ENCODE assay signal across 13 cellular contexts in genomic region chr15:60375255-60375809, GRCh38. TPM values are rescaled to one million over a fixed set of nuclear protein-coding genes. Genes with fewer than 3 reads are reported as not detected.
A peak's percentile ranks its signal among the peaks of the same experiment; 100 is the strongest.
DNase-seq lines count a peak whose midpoint lies in the region; ATAC-seq and TF ChIP-seq lines count a peak whose summit lies in the region.
"Had no signal": no experiment of that assay in that cellular context is flagged by ENCODE, and none has a peak within 500 bp of the region (broad histone marks: within the 10 kb centered on the region; RNA-seq: fewer than 3 reads in every experiment).

No MANE protein-coding gene starts in this region.

- ATAC-seq in WTC11 = no peak
- ATAC-seq in lower lobe of right lung = no peak
- no peak for ATAC-seq in thoracic aorta (ENCODE audit: insufficient number of reproducible peaks, low FRiP score, low read depth)
- ATAC-seq in HG02588 (IDR thresholded peaks at IDR 0.05; ENCODE audit: unreplicated experiment) = no peak
- ATAC-seq in GM18520 (IDR thresholded peaks at IDR 0.05; ENCODE audit: unreplicated experiment) = no peak

- no peak for TF ChIP-seq CTCF in WTC11 (IDR thresholded peaks at IDR 0.05)
- TF ChIP-seq CTCF in lower lobe of right lung (IDR thresholded peaks at IDR 0.05) = no peak
- TF ChIP-seq CTCF in thoracic aorta (IDR thresholded peaks at IDR 0.05) = no peak

- POLR2A ChIA-PET in WTC11 (lab: Charles Lee) = interaction anchor here (1.1 kb wide), 1 partner anchor 23 kb away, joined by 6 read pairs; no protein-coding TSS in a partner anchor

- H3K4me3 Mint-ChIP-seq in WTC11 = no peak overlapping the region
- H3K4me3 Mint-ChIP-seq: activated naive CD4-positive, alpha-beta T cell treated with anti-CD3 and anti-CD28 coated beads, Interleukin-2, amount 50 U/mL, for 24 hours had no signal

- CTCF ChIA-PET in WTC11 (lab: Charles Lee) = interaction anchor here (1.0 to 1.8 kb wide), 4 partner anchors 11 to 145 kb away, joined by 3 to 6 read pairs (median 4); no protein-coding TSS in a partner anchor

- H3K4me3 ChIP-seq in lower lobe of right lung (no peak overlapping the region), thoracic aorta (peak overlapping the region; percentile 25)
- H3K4me3 ChIP-seq: spleen had no signal

- peaks cover 29% of the 10 kb centered on the region for H3K4me1 Mint-ChIP-seq in WTC11
- H3K4me1 Mint-ChIP-seq: activated naive CD4-positive, alpha-beta T cell treated with anti-CD3 and anti-CD28 coated beads, Interleukin-2, amount 50 U/mL, for 24 hours had no signal

- H3K27me3 ChIP-seq in lower lobe of right lung (ENCODE audit: low read depth) (no peaks in the 10 kb centered on the region), thoracic aorta (replicated peaks; ENCODE audit: insufficient read depth) (no peaks in the 10 kb centered on the region)
- H3K27me3 ChIP-seq: spleen had no signal

- H3K9me3 ChIP-seq in lower lobe of right lung = no peaks in the 10 kb centered on the region
- no peaks in the 10 kb centered on the region for H3K9me3 ChIP-seq in thoracic aorta
- H3K9me3 ChIP-seq: spleen had no signal

- peaks cover 16% of the 10 kb centered on the region for H3K27me3 Mint-ChIP-seq in WTC11 (ENCODE audit: low read depth)
- H3K27me3 Mint-ChIP-seq: activated naive CD4-positive, alpha-beta T cell treated with anti-CD3 and anti-CD28 coated beads, Interleukin-2, amount 50 U/mL, for 24 hours had no signal

- 0 out of 2 replicates have a peak overlapping the region, but pooled peaks have one; percentile 57 for H3K27ac Mint-ChIP-seq in WTC11
- H3K27ac Mint-ChIP-seq: activated naive CD4-positive, alpha-beta T cell treated with anti-CD3 and anti-CD28 coated beads, Interleukin-2, amount 50 U/mL, for 24 hours had no signal

- no peaks in the 10 kb centered on the region for H3K9me3 Mint-ChIP-seq in WTC11
- H3K9me3 Mint-ChIP-seq: activated naive CD4-positive, alpha-beta T cell treated with anti-CD3 and anti-CD28 coated beads, Interleukin-2, amount 50 U/mL, for 24 hours had no signal

- H3K36me3 ChIP-seq in lower lobe of right lung = peaks cover 91% of the 10 kb centered on the region
- peaks cover 7% of the 10 kb centered on the region for H3K36me3 ChIP-seq in thoracic aorta

- intact Hi-C loops in lower lobe of right lung (cut with DNase I) = no loop called here

- DNase-seq in NCI-H1105 (lab: John Stamatoyannopoulos, UW) (peak; percentile 16), WTC11 (ENCODE audit: low spot score) (no peak), lower lobe of right lung (no peak), thoracic aorta (ENCODE audit: low spot score) (no peak), nucleus accumbens (lab: John Stamatoyannopoulos, UW) (no peak)
- DNase-seq: activated CD4-positive, alpha-beta T cell treated with anti-CD3 and anti-CD28 coated beads for 1 hour; left colon; SIG-M5; spleen had no signal

- H3K36me3 Mint-ChIP-seq in WTC11 = peaks cover 2% of the 10 kb centered on the region; the same call in 1 of the 2 replicates

- H3K27ac ChIP-seq in lower lobe of right lung = peak overlapping the region; percentile 44
- peak overlapping the region; percentile 91 to 92 for H3K27ac ChIP-seq in thoracic aorta
- H3K27ac ChIP-seq: HL-60 had no signal

- H3K4me1 ChIP-seq in lower lobe of right lung = peaks cover 69% of the 10 kb centered on the region
- peaks cover 78 to 80% of the 10 kb centered on the region in 2 donors for H3K4me1 ChIP-seq in thoracic aorta (ENCODE audit: control insufficient read depth in 1 of 2, low read depth in 2 of 2)

TF ChIP-seq in WTC11, 78 proteins besides CTCF, POLR2A, EP300 and RAD21:
- TF ChIP-seq SOX15 (CRISPR knock-in tag; IDR thresholded peaks at IDR 0.05) = no peak
- no peak for TF ChIP-seq ZNF232 (CRISPR knock-in tag; IDR thresholded peaks at IDR 0.05)
- no peak for TF ChIP-seq NFYB (CRISPR knock-in tag; conservative IDR thresholded peaks at IDR 0.05; ENCODE audit: low read depth)
- no peak for TF ChIP-seq MYBL2 (CRISPR knock-in tag; IDR thresholded peaks at IDR 0.05)
- TF ChIP-seq ZNF263 (CRISPR knock-in tag; IDR thresholded peaks at IDR 0.05; ENCODE audit: low read depth) = no peak
- TF ChIP-seq TEAD4 (CRISPR knock-in tag; IDR thresholded peaks at IDR 0.05) = no peak
- no peak for TF ChIP-seq ZBTB21 (CRISPR knock-in tag; IDR thresholded peaks at IDR 0.05; ENCODE audit: borderline replicate concordance)

RNA-seq across cellular contexts. Expression of gene ANXA2, which starts 22.5 kb away (rescaled TPM):
- total RNA-seq in WTC11 (2021) (116 to 152 TPM (median 119 TPM) in 3 replicates), lower lobe of right lung (834 TPM), thoracic aorta (100 to 1,000 TPM; 752 to 812 TPM)
